9 cellular contexts compared by ENCODE assay signal in the genomic region with DNA sequence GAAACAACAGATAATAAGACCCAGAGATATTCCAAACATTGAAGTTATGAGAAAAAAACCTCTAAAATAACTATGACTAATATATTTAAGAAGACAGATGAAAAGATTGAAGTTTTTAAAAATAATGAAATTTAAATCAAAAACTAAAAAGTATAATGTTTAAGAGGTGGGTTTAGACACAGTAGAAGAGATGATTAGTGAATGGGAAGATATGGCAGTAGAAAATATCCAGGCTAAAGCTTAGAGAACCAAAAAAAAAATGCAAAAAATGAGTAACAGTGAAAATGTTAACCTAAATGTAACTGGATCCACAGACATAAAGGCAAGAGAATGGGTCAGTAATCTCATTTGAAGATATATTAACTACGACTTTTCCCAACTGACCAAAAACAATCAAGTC. TPM values are rescaled to one million over a fixed set of nuclear protein-coding genes. Genes with fewer than 3 reads are reported as not detected.
"Had no signal": no experiment of that assay in that cellular context is flagged by ENCODE, and none has a peak within 500 bp of the region (broad histone marks: within the 10 kb centered on the region; RNA-seq: fewer than 3 reads in every experiment).

No MANE protein-coding gene starts in this region.

- DNase-seq: H9, HCEC 1CT, HFFc6, KBM-7 had no signal

- ATAC-seq: GM23338, HepG2 had no signal

- H3K4me3 ChIP-seq: GM23338 had no signal

- H2AFZ ChIP-seq: GM23338 had no signal

- H3K4me2 ChIP-seq: GM23338 had no signal

- H3K27ac ChIP-seq: HL-60 had no signal

RNA-seq across cellular contexts. Expression of gene RETNLB, which starts 52.2 kb away (rescaled TPM):
- polyA plus RNA-seq: GM23338, H1, HepG2, IgD-negative memory B cell had no signal
